Comparison of ENCODE assay signal across 31 cellular contexts in genomic region chr22:49136816-49137180, GRCh38.
"Had no signal": no experiment of that assay in that cellular context is flagged by ENCODE, and none has a peak within 500 bp of the region (broad histone marks: within the 10 kb centered on the region; RNA-seq: fewer than 3 reads in every experiment).

No MANE protein-coding gene starts in this region.

- H3K36me3 ChIP-seq: brain microvascular endothelial cell, colonic mucosa, gastroesophageal sphincter, heart right ventricle had no signal

- H3K4me3 Mint-ChIP-seq: activated CD4-positive, alpha-beta memory T cell treated with anti-CD3 and anti-CD28 coated beads for 36 hours; activated CD4-positive, alpha-beta T cell treated with anti-CD3 and anti-CD28 coated beads for 36 hours; activated CD4-positive, alpha-beta T cell treated with anti-CD3 and anti-CD28 coated beads, Interleukin-2, amount 10 ng/mL, durations not matched to agents 24 days and 14 days; activated CD8-positive, alpha-beta memory T cell treated with anti-CD3 and anti-CD28 coated beads, Interleukin-2, amount 10 ng/mL, durations not matched to agents 7 days and 5 days; activated CD8-positive, alpha-beta T cell treated with anti-CD3 and anti-CD28 coated beads, Interleukin-2, amount 10 ng/mL, durations not matched to agents 7 days and 5 days; activated naive CD8-positive, alpha-beta T cell; activated T-cell treated with anti-CD3 and anti-CD28 coated beads, Interleukin-2, amount 50 U/mL, for 4 hours; activated T-helper 17 cell treated with anti-CD3 and anti-CD28 coated beads, Interleukin-2, amount 50 U/mL, for 72 hours; dendritic cell treated with granulocyte-macrophage colony-stimulating factor and Interleukin-4, amounts not matched to agents 40 ng/mL and 50 ng/mL, for 4 days; endodermal cell had no signal

- H3K27ac ChIP-seq: brain microvascular endothelial cell, colonic mucosa, dorsolateral prefrontal cortex, foreskin keratinocyte, gastroesophageal sphincter, heart right ventricle had no signal

- H3K4me1 Mint-ChIP-seq: activated CD4-positive, alpha-beta T cell treated with anti-CD3 and anti-CD28 coated beads for 36 hours; activated CD4-positive, alpha-beta T cell treated with anti-CD3 and anti-CD28 coated beads, Interleukin-2, amount 10 ng/mL, durations not matched to agents 24 days and 14 days; activated CD8-positive, alpha-beta memory T cell treated with anti-CD3 and anti-CD28 coated beads, Interleukin-2, amount 10 ng/mL, durations not matched to agents 7 days and 5 days; activated T-helper 17 cell treated with anti-CD3 and anti-CD28 coated beads, Interleukin-2, amount 50 U/mL, for 72 hours; endodermal cell had no signal

- ATAC-seq: activated CD4-positive, alpha-beta T cell treated with anti-CD3 and anti-CD28 coated beads for 36 hours; activated CD8-positive, alpha-beta memory T cell treated with anti-CD3 and anti-CD28 coated beads, Interleukin-2, amount 10 ng/mL, durations not matched to agents 7 days and 5 days; activated CD8-positive, alpha-beta T cell treated with anti-CD3 and anti-CD28 coated beads, Interleukin-2, amount 10 ng/mL, durations not matched to agents 7 days and 5 days; activated T-cell treated with anti-CD3 and anti-CD28 coated beads, Interleukin-2, amount 50 U/mL, for 4 hours; activated T-helper 17 cell treated with anti-CD3 and anti-CD28 coated beads, Interleukin-2, amount 50 U/mL, for 72 hours; esophagus mucosa; foreskin keratinocyte; gastroesophageal sphincter; heart right ventricle had no signal

- H3K36me3 Mint-ChIP-seq: activated CD4-positive, alpha-beta memory T cell treated with anti-CD3 and anti-CD28 coated beads for 36 hours; activated CD8-positive, alpha-beta memory T cell treated with anti-CD3 and anti-CD28 coated beads, Interleukin-2, amount 10 ng/mL, durations not matched to agents 7 days and 5 days; activated naive CD8-positive, alpha-beta T cell had no signal

- H3K4me3 ChIP-seq: colonic mucosa, dorsolateral prefrontal cortex, gastroesophageal sphincter, heart right ventricle had no signal

- H3K27ac Mint-ChIP-seq: activated CD4-positive, alpha-beta memory T cell treated with anti-CD3 and anti-CD28 coated beads for 36 hours; activated CD4-positive, alpha-beta T cell treated with anti-CD3 and anti-CD28 coated beads for 36 hours; activated CD4-positive, alpha-beta T cell treated with anti-CD3 and anti-CD28 coated beads, Interleukin-2, amount 10 ng/mL, durations not matched to agents 24 days and 14 days; activated CD8-positive, alpha-beta memory T cell treated with anti-CD3 and anti-CD28 coated beads, Interleukin-2, amount 10 ng/mL, durations not matched to agents 7 days and 5 days; activated CD8-positive, alpha-beta T cell treated with anti-CD3 and anti-CD28 coated beads, Interleukin-2, amount 10 ng/mL, durations not matched to agents 7 days and 5 days; activated naive CD8-positive, alpha-beta T cell; activated T-helper 17 cell treated with anti-CD3 and anti-CD28 coated beads, Interleukin-2, amount 50 U/mL, for 72 hours; dendritic cell treated with granulocyte-macrophage colony-stimulating factor and Interleukin-4, amounts not matched to agents 40 ng/mL and 50 ng/mL, for 4 days; endodermal cell had no signal

- H3K9me3 Mint-ChIP-seq: activated CD4-positive, alpha-beta memory T cell treated with anti-CD3 and anti-CD28 coated beads for 36 hours; activated CD4-positive, alpha-beta T cell treated with anti-CD3 and anti-CD28 coated beads, Interleukin-2, amount 10 ng/mL, durations not matched to agents 24 days and 14 days; activated T-cell treated with anti-CD3 and anti-CD28 coated beads, Interleukin-2, amount 50 U/mL, for 4 hours; activated T-helper 17 cell treated with anti-CD3 and anti-CD28 coated beads, Interleukin-2, amount 50 U/mL, for 72 hours; dendritic cell treated with granulocyte-macrophage colony-stimulating factor and Interleukin-4, amounts not matched to agents 40 ng/mL and 50 ng/mL, for 4 days; endodermal cell had no signal

- FAIRE-seq: astrocyte, bronchial epithelial cell had no signal

- H3K9me3 ChIP-seq: colonic mucosa, gastroesophageal sphincter, heart right ventricle had no signal

- H3K27me3 ChIP-seq: brain microvascular endothelial cell, colonic mucosa, foreskin keratinocyte had no signal

- H3K4me1 ChIP-seq: colonic mucosa, foreskin keratinocyte, gastroesophageal sphincter, heart right ventricle had no signal

- H3K27me3 Mint-ChIP-seq: activated CD8-positive, alpha-beta memory T cell treated with anti-CD3 and anti-CD28 coated beads, Interleukin-2, amount 10 ng/mL, durations not matched to agents 7 days and 5 days had no signal

- DNase-seq: activated CD4-positive, alpha-beta memory T cell treated with anti-CD3 and anti-CD28 coated beads for 36 hours; activated CD4-positive, alpha-beta T cell treated with anti-CD3 and anti-CD28 coated beads for 36 hours; activated CD4-positive, alpha-beta T cell treated with anti-CD3 and anti-CD28 coated beads, Interleukin-2, amount 10 ng/mL, durations not matched to agents 24 days and 14 days; activated CD4-positive, CD25-positive, alpha-beta regulatory T cell; activated CD4-positive, CD25-positive, alpha-beta regulatory T cell treated with anti-CD3 and anti-CD28 coated beads, Interleukin-2, amount 50 U/mL, for 72 hours; activated CD8-positive, alpha-beta memory T cell treated with anti-CD3 and anti-CD28 coated beads, Interleukin-2, amount 10 ng/mL, durations not matched to agents 7 days and 5 days; activated CD8-positive, alpha-beta T cell treated with anti-CD3 and anti-CD28 coated beads, Interleukin-2, amount 10 ng/mL, durations not matched to agents 7 days and 5 days; activated effector memory CD4-positive, alpha-beta T cell treated with Interleukin-2 at 50 U/mL for 16 hours; activated gamma-delta T cell treated with Interleukin-2 at 50 U/mL for 16 hours; activated naive CD4-positive, alpha-beta T cell treated with anti-CD3 and anti-CD28 coated beads, Interleukin-2, amount 50 U/mL, for 16 hours; activated naive CD4-positive, alpha-beta T cell treated with Interleukin-2 at 50 U/mL for 16 hours; activated T-cell treated with anti-CD3 and anti-CD28 coated beads, Interleukin-2, amount 50 U/mL, for 4 hours; amniotic stem cell; anterior cingulate cortex; brain microvascular endothelial cell; caudate nucleus; cerebellar nuclear complex; colonic mucosa; effector memory CD4-positive, alpha-beta T cell; endodermal cell; foreskin keratinocyte; heart right ventricle; T-helper 2 cell had no signal
